2 cellular contexts compared by ENCODE assay signal in genomic region chr6:112335736-112336135, GRCh38.
TF ChIP-seq lines count a peak whose summit lies in the region.

No MANE protein-coding gene starts in this region.

TF ChIP-seq in SK-N-SH, 30 proteins besides CTCF, POLR2A, EP300 and RAD21 (continued from another document):
- TF ChIP-seq, protein P1, sequence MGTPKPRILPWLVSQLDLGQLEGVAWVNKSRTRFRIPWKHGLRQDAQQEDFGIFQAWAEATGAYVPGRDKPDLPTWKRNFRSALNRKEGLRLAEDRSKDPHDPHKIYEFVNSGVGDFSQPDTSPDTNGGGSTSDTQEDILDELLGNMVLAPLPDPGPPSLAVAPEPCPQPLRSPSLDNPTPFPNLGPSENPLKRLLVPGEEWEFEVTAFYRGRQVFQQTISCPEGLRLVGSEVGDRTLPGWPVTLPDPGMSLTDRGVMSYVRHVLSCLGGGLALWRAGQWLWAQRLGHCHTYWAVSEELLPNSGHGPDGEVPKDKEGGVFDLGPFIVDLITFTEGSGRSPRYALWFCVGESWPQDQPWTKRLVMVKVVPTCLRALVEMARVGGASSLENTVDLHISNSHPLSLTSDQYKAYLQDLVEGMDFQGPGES (IDR thresholded peaks at IDR 0.05; ENCODE audit: low read depth, low read length): no peak
- TF ChIP-seq REST (IDR thresholded peaks at IDR 0.05; ENCODE audit: low read depth, low read length): no peak

TF ChIP-seq in SK-N-SH treated with all-trans-retinoic acid at 6 μM for 48 hours, 23 proteins besides CTCF, POLR2A, EP300 and RAD21 (continued from another document):
- TF ChIP-seq TSHZ2 (CRISPR knock-in tag; IDR thresholded peaks at IDR 0.05) (no peak), ARNTL (CRISPR knock-in tag; IDR thresholded peaks at IDR 0.05; ENCODE audit: borderline replicate concordance, low read depth) (no peak), ZC3H10 (CRISPR knock-in tag; IDR thresholded peaks at IDR 0.05) (no peak), PATZ1 (CRISPR knock-in tag; IDR thresholded peaks at IDR 0.05; ENCODE audit: borderline replicate concordance) (no peak), CSRNP3 (CRISPR knock-in tag; IDR thresholded peaks at IDR 0.05) (no peak), TCF4 (CRISPR knock-in tag; IDR thresholded peaks at IDR 0.05; ENCODE audit: borderline replicate concordance) (no peak), GLIS3 (CRISPR knock-in tag; IDR thresholded peaks at IDR 0.05) (no peak)
- TF ChIP-seq, protein P2, sequence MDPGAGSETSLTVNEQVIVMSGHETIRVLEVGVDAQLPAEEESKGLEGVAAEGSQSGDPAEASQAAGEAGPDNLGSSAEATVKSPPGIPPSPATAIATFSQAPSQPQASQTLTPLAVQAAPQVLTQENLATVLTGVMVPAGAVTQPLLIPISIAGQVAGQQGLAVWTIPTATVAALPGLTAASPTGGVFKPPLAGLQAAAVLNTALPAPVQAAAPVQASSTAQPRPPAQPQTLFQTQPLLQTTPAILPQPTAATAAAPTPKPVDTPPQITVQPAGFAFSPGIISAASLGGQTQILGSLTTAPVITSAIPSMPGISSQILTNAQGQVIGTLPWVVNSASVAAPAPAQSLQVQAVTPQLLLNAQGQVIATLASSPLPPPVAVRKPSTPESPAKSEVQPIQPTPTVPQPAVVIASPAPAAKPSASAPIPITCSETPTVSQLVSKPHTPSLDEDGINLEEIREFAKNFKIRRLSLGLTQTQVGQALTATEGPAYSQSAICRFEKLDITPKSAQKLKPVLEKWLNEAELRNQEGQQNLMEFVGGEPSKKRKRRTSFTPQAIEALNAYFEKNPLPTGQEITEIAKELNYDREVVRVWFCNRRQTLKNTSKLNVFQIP (CRISPR knock-in tag; IDR thresholded peaks at IDR 0.05; ENCODE audit: borderline replicate concordance, low read depth): no peak
